In genomic region chr17:15917439-15918027, GRCh38 we compare ENCODE assay signal across 14 cellular contexts. TPM values are rescaled to one million over a fixed set of nuclear protein-coding genes. Genes with fewer than 3 reads are reported as not detected.
DNase-seq lines count a peak whose midpoint lies in the region; ATAC-seq and TF ChIP-seq lines count a peak whose summit lies in the region.
"Had no signal": no experiment of that assay in that cellular context is flagged by ENCODE, and none has a peak within 500 bp of the region (broad histone marks: within the 10 kb centered on the region; RNA-seq: fewer than 3 reads in every experiment).

No MANE protein-coding gene starts in this region.

- H3K4me3 ChIP-seq in neuronal stem cell (ENCODE audit: low read length in 2 of 2) (peak overlapping the region in 1 of 2 donors; percentile 65), aorta (ENCODE audit: low read length in 2 of 2) (no peak overlapping the region), ovary (no peak overlapping the region)

- no CpG with 5 or more reads among the region's 44 CpGs for WGBS in neuronal stem cell (ENCODE audit: extremely low coverage in 2 of 2, insufficient read length in 2 of 2, insufficient replicate concordance in 1 of 2), 2 donors
- WGBS in aorta, 2 donors: 6 to 7% methylated on average over 40 to 44 of the region's 44 CpGs
- 8 to 13% (median 10%) methylated on average over 22 to 44 of the region's 44 CpGs for WGBS in ovary, 3 donors

- no peaks in the 10 kb centered on the region for H3K9me3 Mint-ChIP-seq in stimulated activated naive CD8-positive, alpha-beta T cell treated with anti-CD3 and anti-CD28 coated beads, Interleukin-15, amount 100 ng/mL, for 72 hours
- peaks cover 2% of the 10 kb centered on the region for H3K9me3 Mint-ChIP-seq in glutamatergic neuron (ENCODE audit: unreplicated experiment)
- H3K9me3 Mint-ChIP-seq in T-helper 2 cell treated with Interferon-gamma antibody and Interleukin-4, amounts not matched to agents 5 μg/mL and 100 μg/mL, for 36 hours: no peaks in the 10 kb centered on the region

- peaks cover 6% of the 10 kb centered on the region for H3K4me1 Mint-ChIP-seq in stimulated activated naive CD8-positive, alpha-beta T cell treated with anti-CD3 and anti-CD28 coated beads, Interleukin-15, amount 100 ng/mL, for 72 hours
- H3K4me1 Mint-ChIP-seq in glutamatergic neuron (ENCODE audit: low read depth, unreplicated experiment): no peaks in the 10 kb centered on the region
- peaks cover 8% of the 10 kb centered on the region for H3K4me1 Mint-ChIP-seq in T-helper 2 cell treated with Interferon-gamma antibody and Interleukin-4, amounts not matched to agents 5 μg/mL and 100 μg/mL, for 36 hours (ENCODE audit: low read depth)
- H3K4me1 Mint-ChIP-seq: activated CD4-positive, alpha-beta T cell treated with anti-CD3 and anti-CD28 coated beads for 36 hours had no signal

- no peak overlapping the region for H4K8ac ChIP-seq in neuronal stem cell (ENCODE audit: low read depth, low read length)

- H2BK120ac ChIP-seq in neuronal stem cell (ENCODE audit: low read depth, low read length): no peak overlapping the region

- H3K9me3 ChIP-seq in neuronal stem cell (replicated peaks in 1 of 2; ENCODE audit: control insufficient read depth in 2 of 2, insufficient read depth in 1 of 2, low read depth in 1 of 2, low read length in 2 of 2) (peaks cover 0 to 2% of the 10 kb centered on the region in 2 donors), aorta (ENCODE audit: control insufficient read depth, low read length) (peaks cover 1% of the 10 kb centered on the region), ovary (no peaks in the 10 kb centered on the region)

- H3K4me2 ChIP-seq in neuronal stem cell (ENCODE audit: insufficient read depth, low read length, poor library complexity, severe bottlenecking): peak overlapping the region; percentile 46

- no peak overlapping the region for H3K27ac ChIP-seq in neuronal stem cell (replicated peaks; ENCODE audit: low read length)
- H3K27ac ChIP-seq in aorta (ENCODE audit: low read depth in 1 of 2, low read length in 2 of 2): no peak overlapping the region
- no peak overlapping the region for H3K27ac ChIP-seq in ovary
- H3K27ac ChIP-seq: epithelial cell of prostate had no signal

- no peak overlapping the region for H3K23ac ChIP-seq in neuronal stem cell (ENCODE audit: low read depth, low read length, poor library complexity)

- no peak for DNase-seq in stimulated activated naive CD8-positive, alpha-beta T cell treated with anti-CD3 and anti-CD28 coated beads, Interleukin-15, amount 100 ng/mL, for 72 hours
- DNase-seq in stimulated activated naive CD8-positive, alpha-beta T cell treated with anti-CD3 and anti-CD28 coated beads, Interleukin-15, Interleukin-2, amounts not matched to agents 100 U/mL and 50 U/mL, for 24 hours: no peak
- DNase-seq in glutamatergic neuron (no peak), neuronal stem cell (ENCODE audit: low spot score) (no peak), aorta (no peak), ovary (no peak)
- DNase-seq in T-helper 2 cell treated with Interferon-gamma antibody and Interleukin-4, amounts not matched to agents 5 μg/mL and 100 μg/mL, for 36 hours (ENCODE audit: low spot score): no peak
- DNase-seq: activated CD4-positive, alpha-beta T cell treated with anti-CD3 and anti-CD28 coated beads for 36 hours; DND-41; GOT3; T-helper 1 cell had no signal

- H3K18ac ChIP-seq in neuronal stem cell (ENCODE audit: low read length): peak overlapping the region; percentile 55

- peak; percentile 49 for ATAC-seq in stimulated activated naive CD8-positive, alpha-beta T cell treated with anti-CD3 and anti-CD28 coated beads, Interleukin-15, amount 100 ng/mL, for 72 hours
- ATAC-seq in stimulated activated naive CD8-positive, alpha-beta T cell treated with anti-CD3 and anti-CD28 coated beads, Interleukin-15, Interleukin-2, amounts not matched to agents 100 U/mL and 50 U/mL, for 24 hours: no peak
- ATAC-seq in aorta (ENCODE audit: low FRiP score) (peak; percentile 51), GM19324 (IDR thresholded peaks at IDR 0.05; ENCODE audit: low FRiP score, unreplicated experiment) (no peak)
- ATAC-seq: activated CD4-positive, alpha-beta T cell treated with anti-CD3 and anti-CD28 coated beads for 36 hours had no signal

- H2AK5ac ChIP-seq in neuronal stem cell (ENCODE audit: low read depth, low read length): peak overlapping the region; percentile 23

- H2BK5ac ChIP-seq in neuronal stem cell (ENCODE audit: low read length): no peak overlapping the region

- H3K27me3 ChIP-seq in neuronal stem cell (ENCODE audit: control insufficient read depth in 3 of 3, insufficient read depth in 3 of 3, low read depth in 1 of 3, low read length in 3 of 3) (peaks cover 0 to 2% (median 0%) of the 10 kb centered on the region in 3 experiments), aorta (ENCODE audit: control insufficient read depth in 1 of 2, insufficient read depth in 2 of 2, low read length in 1 of 2) (no peaks in the 10 kb centered on the region), ovary (no peaks in the 10 kb centered on the region)

- no peaks in the 10 kb centered on the region for H3K79me1 ChIP-seq in neuronal stem cell (ENCODE audit: low read depth, low read length)

- H3K36me3 Mint-ChIP-seq in glutamatergic neuron (ENCODE audit: unreplicated experiment): no peaks in the 10 kb centered on the region
- H3K36me3 Mint-ChIP-seq in T-helper 2 cell treated with Interferon-gamma antibody and Interleukin-4, amounts not matched to agents 5 μg/mL and 100 μg/mL, for 36 hours (ENCODE audit: low read depth): no peaks in the 10 kb centered on the region

- peak overlapping the region; percentile 54 for H2BK15ac ChIP-seq in neuronal stem cell (ENCODE audit: low read length)

- no peaks in the 10 kb centered on the region for H3K36me3 ChIP-seq in neuronal stem cell (replicated peaks in 1 of 2; ENCODE audit: control insufficient read depth in 2 of 2, insufficient read depth in 2 of 2, low read length in 2 of 2)
- no peaks in the 10 kb centered on the region for H3K36me3 ChIP-seq in aorta (ENCODE audit: control insufficient read depth in 1 of 2, insufficient read depth in 2 of 2, low read length in 1 of 2)
- H3K36me3 ChIP-seq in ovary: no peaks in the 10 kb centered on the region

- no peak overlapping the region for H3K4ac ChIP-seq in neuronal stem cell (ENCODE audit: low read length)

- no peak for TF ChIP-seq CTCF in glutamatergic neuron (IDR thresholded peaks at IDR 0.05; ENCODE audit: partially characterized antibody, unreplicated experiment)
- no peak for TF ChIP-seq CTCF in ovary (IDR thresholded peaks at IDR 0.05)

- H4K91ac ChIP-seq in neuronal stem cell (ENCODE audit: low read depth, low read length, poor library complexity): no peak overlapping the region

- H3K14ac ChIP-seq in neuronal stem cell (ENCODE audit: low read length): no peak overlapping the region

- H3K4me1 ChIP-seq in neuronal stem cell (ENCODE audit: control insufficient read depth in 2 of 2, insufficient read depth in 1 of 2, low read depth in 1 of 2, low read length in 2 of 2) (peaks cover 0 to 2% of the 10 kb centered on the region in 2 donors), aorta (ENCODE audit: control insufficient read depth in 1 of 2, insufficient read depth in 2 of 2, low read length in 2 of 2) (no peaks in the 10 kb centered on the region), ovary (ENCODE audit: insufficient read depth) (no peaks in the 10 kb centered on the region)

- no peak overlapping the region for H3K4me3 Mint-ChIP-seq in stimulated activated naive CD8-positive, alpha-beta T cell treated with anti-CD3 and anti-CD28 coated beads, Interleukin-15, amount 100 ng/mL, for 72 hours
- peak overlapping the region; percentile 70 for H3K4me3 Mint-ChIP-seq in glutamatergic neuron (ENCODE audit: unreplicated experiment)
- no peak overlapping the region for H3K4me3 Mint-ChIP-seq in T-helper 2 cell treated with Interferon-gamma antibody and Interleukin-4, amounts not matched to agents 5 μg/mL and 100 μg/mL, for 36 hours
- H3K4me3 Mint-ChIP-seq: activated CD4-positive, alpha-beta T cell treated with anti-CD3 and anti-CD28 coated beads for 36 hours had no signal

- H3K27me3 Mint-ChIP-seq in stimulated activated naive CD8-positive, alpha-beta T cell treated with anti-CD3 and anti-CD28 coated beads, Interleukin-15, amount 100 ng/mL, for 72 hours: peaks cover 46% of the 10 kb centered on the region
- peaks cover 11% of the 10 kb centered on the region for H3K27me3 Mint-ChIP-seq in glutamatergic neuron (ENCODE audit: unreplicated experiment)
- H3K27me3 Mint-ChIP-seq in T-helper 2 cell treated with Interferon-gamma antibody and Interleukin-4, amounts not matched to agents 5 μg/mL and 100 μg/mL, for 36 hours (ENCODE audit: low read depth): peaks cover 25% of the 10 kb centered on the region

- H2AFZ ChIP-seq in neuronal stem cell (ENCODE audit: low read length): no peak overlapping the region

- H2BK12ac ChIP-seq in neuronal stem cell (ENCODE audit: low read length): peak overlapping the region; percentile 35

- TF ChIP-seq EP300 in ovary (IDR thresholded peaks at IDR 0.05): no peak

- peak overlapping the region; percentile 9 for H3K9ac ChIP-seq in neuronal stem cell (ENCODE audit: low read depth, low read length, poor library complexity)

- intact Hi-C loops in aorta (cut with DNase I): no loop called here
- intact Hi-C loops in ovary (cut with DNase I): no loop called here

- no peak overlapping the region for H3K27ac Mint-ChIP-seq in stimulated activated naive CD8-positive, alpha-beta T cell treated with anti-CD3 and anti-CD28 coated beads, Interleukin-15, amount 100 ng/mL, for 72 hours
- H3K27ac Mint-ChIP-seq in glutamatergic neuron (ENCODE audit: unreplicated experiment): no peak overlapping the region
- no peak overlapping the region for H3K27ac Mint-ChIP-seq in T-helper 2 cell treated with Interferon-gamma antibody and Interleukin-4, amounts not matched to agents 5 μg/mL and 100 μg/mL, for 36 hours
- H3K27ac Mint-ChIP-seq: activated CD4-positive, alpha-beta T cell treated with anti-CD3 and anti-CD28 coated beads for 36 hours had no signal

- TF ChIP-seq POLR2A in ovary (IDR thresholded peaks at IDR 0.05): no peak

RNA-seq across cellular contexts. Expression of gene ADORA2B, which starts 27.4 kb away (rescaled TPM):
- total RNA-seq in glutamatergic neuron (ENCODE audit: unreplicated experiment) (0.32 TPM), aorta (1 to 10 TPM in 1 of 2 donors, under 1 TPM in 1; 0.71 to 1.2 TPM), ovary (1 to 10 TPM in 1 of 7 donors, under 1 TPM in 3, not detected in 3; 0.13 to 1.0 (median 0.28) TPM)
- polyA plus RNA-seq in neuronal stem cell (2013, experiment 1 of 2): 1.7 TPM
- 1.5 TPM for polyA plus RNA-seq in neuronal stem cell (2013, experiment 2 of 2)
- polyA plus RNA-seq in aorta (under 1 TPM in 1 of 2 donors, not detected in 1; 0.63 TPM), ovary (under 1 TPM; 0.06 to 0.72 TPM)
- total RNA-seq: OCI-LY7 had no signal

Comparison
In these comparisons a context has a peak if more than half of its experiments do, and no peak if none do; other contexts are left out.
1. ATAC-seq: peak in stimulated activated naive CD8-positive, alpha-beta T cell treated with anti-CD3 and anti-CD28 coated beads, Interleukin-15, amount 100 ng/mL, for 72 hours (single experiment) and aorta (single experiment); none in stimulated activated naive CD8-positive, alpha-beta T cell treated with anti-CD3 and anti-CD28 coated beads, Interleukin-15, Interleukin-2, amounts not matched to agents 100 U/mL and 50 U/mL, for 24 hours (single experiment) and GM19324 (single experiment).